ENCODE assay signal across 20 cellular contexts in the genomic region with DNA sequence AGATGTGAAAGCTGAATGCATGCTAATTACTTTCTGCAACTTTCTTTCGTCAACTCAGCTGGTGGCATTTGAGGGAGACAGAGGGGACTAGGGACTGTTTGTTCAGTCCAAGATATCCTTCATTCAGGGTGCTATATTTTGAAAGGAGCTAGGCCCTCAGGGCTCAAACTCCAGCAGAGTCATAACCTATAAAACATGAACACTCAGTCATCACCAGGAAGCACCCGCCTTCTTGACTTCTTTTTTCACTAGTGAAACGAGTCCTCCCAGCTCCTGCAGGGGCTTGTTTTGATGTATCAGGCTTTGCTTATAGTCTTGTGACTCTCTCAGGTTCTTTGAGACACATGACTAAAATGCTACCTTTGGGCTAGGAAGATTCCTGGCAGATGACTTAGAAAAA.
A peak's percentile ranks its signal among the peaks of the same experiment; 100 is the strongest.
DNase-seq lines count a peak whose midpoint lies in the region; ATAC-seq and TF ChIP-seq lines count a peak whose summit lies in the region.
"Had no signal": no experiment of that assay in that cellular context is flagged by ENCODE, and none has a peak within 500 bp of the region (broad histone marks: within the 10 kb centered on the region; RNA-seq: fewer than 3 reads in every experiment).

No MANE protein-coding gene starts in this region.

- no peaks in the 10 kb centered on the region for H4K20me1 ChIP-seq in smooth muscle cell (ENCODE audit: low read depth)
- H4K20me1 ChIP-seq: BLaER1 had no signal

- no peaks in the 10 kb centered on the region; the same call in 1 of the 2 replicates for H3K27me3 Mint-ChIP-seq in WTC11 (ENCODE audit: low read depth)
- H3K27me3 Mint-ChIP-seq: activated CD4-positive, alpha-beta T cell treated with anti-CD3 and anti-CD28 coated beads, Interleukin-2, amount 10 ng/mL, durations not matched to agents 24 days and 14 days; progenitor cell of endocrine pancreas had no signal

- H3K36me3 Mint-ChIP-seq in WTC11, result no peaks in the 10 kb centered on the region

- H3K27me3 ChIP-seq in smooth muscle cell (ENCODE audit: low read depth) (no peaks in the 10 kb centered on the region), testis (no peaks in the 10 kb centered on the region)
- H3K27me3 ChIP-seq: BLaER1, heart right ventricle had no signal

- H3K9me3 Mint-ChIP-seq in WTC11, result no peaks in the 10 kb centered on the region
- H3K9me3 Mint-ChIP-seq: activated CD4-positive, alpha-beta T cell treated with anti-CD3 and anti-CD28 coated beads, Interleukin-2, amount 10 ng/mL, durations not matched to agents 24 days and 14 days; nephron progenitor cell had no signal

- H3K27ac ChIP-seq in smooth muscle cell (ENCODE audit: low read depth) (peak overlapping the region; percentile 36), testis (no peak overlapping the region)
- H3K27ac ChIP-seq: BLaER1, heart right ventricle had no signal

- no peak overlapping the region for H2AFZ ChIP-seq in smooth muscle cell (ENCODE audit: low read depth)

- H3K4me1 ChIP-seq in smooth muscle cell (ENCODE audit: low read depth) (peaks cover 8% of the 10 kb centered on the region), testis (no peaks in the 10 kb centered on the region)
- H3K4me1 ChIP-seq: BLaER1 had no signal

- no peaks in the 10 kb centered on the region for H3K79me2 ChIP-seq in smooth muscle cell (ENCODE audit: low read depth)

- H3K4me3 ChIP-seq in fibroblast of villous mesenchyme (ENCODE audit: low read depth, low read length) (no peak overlapping the region), smooth muscle cell (no peak overlapping the region), testis (no peak overlapping the region)
- H3K4me3 ChIP-seq: BLaER1, heart right ventricle, skin epidermis had no signal

- no peak overlapping the region for H3K4me3 Mint-ChIP-seq in WTC11
- H3K4me3 Mint-ChIP-seq: activated CD4-positive, alpha-beta T cell treated with anti-CD3 and anti-CD28 coated beads, Interleukin-2, amount 10 ng/mL, durations not matched to agents 24 days and 14 days; nephron progenitor cell had no signal

- H3K9ac ChIP-seq in smooth muscle cell (ENCODE audit: low read depth), result no peak overlapping the region
- H3K9ac ChIP-seq: BLaER1 had no signal

- no peak for TF ChIP-seq POLR2A in testis (IDR thresholded peaks at IDR 0.05)

- TF ChIP-seq CTCF in fibroblast of villous mesenchyme (IDR thresholded peaks at IDR 0.05; ENCODE audit: insufficient read depth, low read depth, low read length), result no peak
- TF ChIP-seq CTCF in smooth muscle cell (IDR thresholded peaks at IDR 0.05; ENCODE audit: borderline replicate concordance, insufficient read depth, poor library complexity, severe bottlenecking), result no peak
- TF ChIP-seq CTCF in WTC11 (IDR thresholded peaks at IDR 0.05), result no peak
- TF ChIP-seq CTCF in testis (IDR thresholded peaks at IDR 0.05), result no peak

- H3K4me1 Mint-ChIP-seq in WTC11, result peaks cover 11% of the 10 kb centered on the region; the same call in 1 of the 2 replicates
- H3K4me1 Mint-ChIP-seq: activated CD4-positive, alpha-beta T cell treated with anti-CD3 and anti-CD28 coated beads, Interleukin-2, amount 10 ng/mL, durations not matched to agents 24 days and 14 days; nephron progenitor cell had no signal

- H3K36me3 ChIP-seq in smooth muscle cell (ENCODE audit: low read depth), result no peaks in the 10 kb centered on the region
- H3K36me3 ChIP-seq in testis (ENCODE audit: low read depth, missing control alignments), result no peaks in the 10 kb centered on the region
- H3K36me3 ChIP-seq: BLaER1, heart right ventricle had no signal

- DNase-seq in NCI-H1417 (lab: John Stamatoyannopoulos, UW), result peak in 2 of 3 experiments; percentile 45 to 81
- no peak for DNase-seq in NCI-H1417 treated with DMSO at 0.1 percent for 48 hours (lab: John Stamatoyannopoulos, UW)
- peak; percentile 86 for DNase-seq in NCI-H69 (lab: John Stamatoyannopoulos, UW)
- DNase-seq in fibroblast of villous mesenchyme (ENCODE audit: low read depth), result peak; percentile 11
- no peak for DNase-seq in smooth muscle cell (lab: John Stamatoyannopoulos, UW; ENCODE audit: unreplicated experiment)
- DNase-seq in WTC11 (ENCODE audit: low spot score), result no peak
- DNase-seq in testis, result no peak
- DNase-seq: 8988T; activated CD4-positive, alpha-beta T cell treated with anti-CD3 and anti-CD28 coated beads, Interleukin-2, amount 10 ng/mL, durations not matched to agents 24 days and 14 days; activated CD8-positive, alpha-beta memory T cell treated with anti-CD3 and anti-CD28 coated beads, Interleukin-2, amount 50 U/mL, for 48 hours; activated gamma-delta T cell treated with Interleukin-2 at 50 U/mL for 16 hours; effector CD8-positive, alpha-beta T cell; heart right ventricle; NCI-H82; nephron progenitor cell; stimulated activated CD4-positive, alpha-beta T cell treated with anti-CD3 and anti-CD28 coated beads, Interleukin-4, amount 100 ng/mL, for 4 hours had no signal

- intact Hi-C loops in testis (cut with DNase I; ENCODE audit: low total_unique reads), result no loop called here

- no peaks in the 10 kb centered on the region for H3K9me3 ChIP-seq in smooth muscle cell (replicated peaks; ENCODE audit: low read depth)
- no peaks in the 10 kb centered on the region for H3K9me3 ChIP-seq in testis
- H3K9me3 ChIP-seq: BLaER1, heart right ventricle had no signal

- WGBS in smooth muscle cell (ENCODE audit: low lambda C conversion rate), result 38% methylated on average over 3 of the region's 3 CpGs
- 81 to 85% methylated on average over 3 of the region's 3 CpGs for WGBS in testis, 2 donors

- no peak overlapping the region for H3K4me2 ChIP-seq in smooth muscle cell
- H3K4me2 ChIP-seq: BLaER1 had no signal

- peaks cover 4% of the 10 kb centered on the region for H3F3A ChIP-seq in smooth muscle cell (ENCODE audit: low read depth)

- ATAC-seq in WTC11, result no peak
- no peak for ATAC-seq in GM21737 (IDR thresholded peaks at IDR 0.05; ENCODE audit: unreplicated experiment)
- ATAC-seq: heart right ventricle had no signal

- H3K27ac Mint-ChIP-seq in WTC11, result no peak overlapping the region
- H3K27ac Mint-ChIP-seq: activated CD4-positive, alpha-beta T cell treated with anti-CD3 and anti-CD28 coated beads, Interleukin-2, amount 10 ng/mL, durations not matched to agents 24 days and 14 days; nephron progenitor cell; progenitor cell of endocrine pancreas had no signal

- POLR2A ChIA-PET in WTC11 (lab: Charles Lee), result no interaction called here

- CTCF ChIA-PET in WTC11 (lab: Charles Lee), result no interaction called here

TF ChIP-seq in WTC11, 78 proteins besides CTCF, POLR2A, EP300 and RAD21 (continues in another document):
- no peak for TF ChIP-seq ELF4 (CRISPR knock-in tag; IDR thresholded peaks at IDR 0.05; ENCODE audit: low read depth)
- TF ChIP-seq, protein P1, sequence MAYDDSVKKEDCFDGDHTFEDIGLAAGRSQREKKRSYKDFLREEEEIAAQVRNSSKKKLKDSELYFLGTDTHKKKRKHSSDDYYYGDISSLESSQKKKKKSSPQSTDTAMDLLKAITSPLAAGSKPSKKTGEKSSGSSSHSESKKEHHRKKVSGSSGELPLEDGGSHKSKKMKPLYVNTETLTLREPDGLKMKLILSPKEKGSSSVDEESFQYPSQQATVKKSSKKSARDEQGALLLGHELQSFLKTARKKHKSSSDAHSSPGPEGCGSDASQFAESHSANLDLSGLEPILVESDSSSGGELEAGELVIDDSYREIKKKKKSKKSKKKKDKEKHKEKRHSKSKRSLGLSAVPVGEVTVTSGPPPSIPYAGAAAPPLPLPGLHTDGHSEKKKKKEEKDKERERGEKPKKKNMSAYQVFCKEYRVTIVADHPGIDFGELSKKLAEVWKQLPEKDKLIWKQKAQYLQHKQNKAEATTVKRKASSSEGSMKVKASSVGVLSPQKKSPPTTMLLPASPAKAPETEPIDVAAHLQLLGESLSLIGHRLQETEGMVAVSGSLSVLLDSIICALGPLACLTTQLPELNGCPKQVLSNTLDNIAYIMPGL (CRISPR knock-in tag; IDR thresholded peaks at IDR 0.05), result no peak
- TF ChIP-seq NR3C1 (CRISPR knock-in tag; conservative IDR thresholded peaks at IDR 0.05; ENCODE audit: low read depth), result no peak
- no peak for TF ChIP-seq ZBTB43 (CRISPR knock-in tag; IDR thresholded peaks at IDR 0.05)
- TF ChIP-seq, protein P2, sequence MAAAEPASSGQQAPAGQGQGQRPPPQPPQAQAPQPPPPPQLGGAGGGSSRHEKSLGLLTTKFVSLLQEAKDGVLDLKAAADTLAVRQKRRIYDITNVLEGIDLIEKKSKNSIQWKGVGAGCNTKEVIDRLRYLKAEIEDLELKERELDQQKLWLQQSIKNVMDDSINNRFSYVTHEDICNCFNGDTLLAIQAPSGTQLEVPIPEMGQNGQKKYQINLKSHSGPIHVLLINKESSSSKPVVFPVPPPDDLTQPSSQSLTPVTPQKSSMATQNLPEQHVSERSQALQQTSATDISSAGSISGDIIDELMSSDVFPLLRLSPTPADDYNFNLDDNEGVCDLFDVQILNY (CRISPR knock-in tag; IDR thresholded peaks at IDR 0.05), result no peak
- TF ChIP-seq GTF2I (CRISPR knock-in tag; conservative IDR thresholded peaks at IDR 0.05), result no peak

Comparison
In these comparisons a context has a peak if more than half of its experiments do, and no peak if none do; other contexts are left out.
1. DNase-seq: peak in NCI-H1417 (2 of 3), NCI-H69 (single experiment) and fibroblast of villous mesenchyme (single experiment); none in NCI-H1417 treated with DMSO at 0.1 percent for 48 hours (single experiment), smooth muscle cell (single experiment), WTC11 (single experiment) and testis (single experiment).